1 cellular context compared by ENCODE assay signal in genomic region chrX:37815366-37815765, GRCh38.
TF ChIP-seq lines count a peak whose summit lies in the region.

No MANE protein-coding gene starts in this region.

TF ChIP-seq in GM12878, 131 proteins besides CTCF, POLR2A, EP300 and RAD21:
- TF ChIP-seq YBX1 (IDR thresholded peaks at IDR 0.05) (no peak), SPI1 (IDR thresholded peaks at IDR 0.05; ENCODE audit: borderline replicate concordance, insufficient read depth, low read depth, low read length) (peak; percentile 86), ZBTB40 (IDR thresholded peaks at IDR 0.05; ENCODE audit: borderline replicate concordance) (no peak), SMAD5 (IDR thresholded peaks at IDR 0.05; ENCODE audit: low read depth) (no peak), LARP7 (IDR thresholded peaks at IDR 0.05) (no peak)
